ENCODE assay signal across 1 cellular context in genomic region chr19:37997911-37998344, GRCh38.
TF ChIP-seq lines count a peak whose summit lies in the region.

No MANE protein-coding gene starts in this region.

TF ChIP-seq in HCT116, 20 proteins besides CTCF, POLR2A, EP300 and RAD21 (continued from another document):
- TF ChIP-seq REST (IDR thresholded peaks at IDR 0.05; ENCODE audit: low read depth) (no peak), TCF7L2 (IDR thresholded peaks at IDR 0.05; ENCODE audit: borderline replicate concordance, extremely low read depth, insufficient read depth, insufficient read length) (peak; percentile 61), ELF1 (IDR thresholded peaks at IDR 0.05; ENCODE audit: borderline replicate concordance, low read depth) (no peak), ZFX (IDR thresholded peaks at IDR 0.05) (peak; percentile 25; the same call in 1 of the 2 replicates)
